Comparison of ENCODE assay signal across 8 cellular contexts in the genomic region with DNA sequence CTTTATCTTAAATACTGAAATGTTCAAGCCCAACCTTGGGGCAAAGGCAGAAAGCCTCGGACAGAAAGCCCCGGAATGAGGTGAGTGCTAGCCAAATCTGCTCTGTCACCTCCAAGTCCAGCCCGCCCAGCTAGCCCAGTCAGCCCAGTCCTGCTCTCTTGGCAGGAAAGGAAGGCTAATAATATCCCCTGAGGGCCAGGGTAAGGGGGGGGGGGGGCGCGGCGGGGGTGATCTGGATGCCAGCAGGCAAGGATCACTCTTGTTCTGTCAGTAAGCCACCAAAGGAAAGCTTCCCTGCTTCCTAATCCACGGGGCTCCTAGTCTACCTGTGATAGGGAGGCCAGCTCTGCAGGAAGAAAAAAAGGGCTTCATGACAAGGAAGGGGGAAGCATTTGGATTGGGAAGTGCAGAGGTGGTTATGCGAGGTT. TPM values are rescaled to one million over a fixed set of nuclear protein-coding genes. Genes with fewer than 3 reads are reported as not detected.
DNase-seq lines count a peak whose midpoint lies in the region; ATAC-seq and TF ChIP-seq lines count a peak whose summit lies in the region.

No MANE protein-coding gene starts in this region.

- H3K4me3 Mint-ChIP-seq in GM23338: peak overlapping the region; percentile 89
- peak overlapping the region; percentile 88 for H3K4me3 Mint-ChIP-seq in activated CD4-positive, alpha-beta memory T cell treated with anti-CD3 and anti-CD28 coated beads for 36 hours
- peak overlapping the region; percentile 88 for H3K4me3 Mint-ChIP-seq in glutamatergic neuron (ENCODE audit: unreplicated experiment)

- intact Hi-C loops in activated CD4-positive, alpha-beta memory T cell treated with anti-CD3 and anti-CD28 coated beads for 36 hours (cut with micrococcal nuclease): loop anchor here (5.0 to 10.0 kb wide), 2 partner anchors 137 to 280 kb away; a partner anchor contains a TSS
- intact Hi-C loops in psoas muscle (cut with DNase I) (no loop called here), lower leg skin (cut with DNase I; ENCODE audit: low total_unique reads) (no loop called here)

- POLR2A ChIA-PET in activated CD4-positive, alpha-beta memory T cell treated with anti-CD3 and anti-CD28 coated beads for 36 hours (lab: Charles Lee): interaction anchor here (0.6 to 0.7 kb wide), 2 partner anchors 29 to 390 kb away, joined by 3 read pairs; a partner anchor contains a TSS

- H3K9me3 ChIP-seq in psoas muscle: no peaks in the 10 kb centered on the region

- no peak for TF ChIP-seq POLR2A in lower leg skin (IDR thresholded peaks at IDR 0.05)

- no peaks in the 10 kb centered on the region; the same call in 1 of the 2 replicates for H4K20me1 ChIP-seq in GM23338 (replicated peaks; ENCODE audit: insufficient read depth)

- H3K27me3 ChIP-seq in GM23338 (ENCODE audit: insufficient read depth): no peaks in the 10 kb centered on the region; the same call in 1 of the 2 replicates
- H3K27me3 ChIP-seq in psoas muscle (ENCODE audit: insufficient read depth in 3 of 3, low read length in 2 of 3): no peaks in the 10 kb centered on the region

- H3K27ac Mint-ChIP-seq in GM23338 (no peak overlapping the region), glutamatergic neuron (ENCODE audit: unreplicated experiment) (no peak overlapping the region)
- no peak overlapping the region for H3K27ac Mint-ChIP-seq in activated CD4-positive, alpha-beta memory T cell treated with anti-CD3 and anti-CD28 coated beads for 36 hours

- peaks cover 3% of the 10 kb centered on the region for H3K27me3 Mint-ChIP-seq in GM23338 (ENCODE audit: insufficient read depth, low read depth, poor library complexity)
- no peaks in the 10 kb centered on the region for H3K27me3 Mint-ChIP-seq in activated CD4-positive, alpha-beta memory T cell treated with anti-CD3 and anti-CD28 coated beads for 36 hours
- no peaks in the 10 kb centered on the region for H3K27me3 Mint-ChIP-seq in glutamatergic neuron (ENCODE audit: unreplicated experiment)

- H3K36me3 Mint-ChIP-seq in GM23338 (ENCODE audit: low read depth) (no peaks in the 10 kb centered on the region; the same call in 2 of the 3 replicates), glutamatergic neuron (ENCODE audit: unreplicated experiment) (no peaks in the 10 kb centered on the region)
- H3K36me3 Mint-ChIP-seq in activated CD4-positive, alpha-beta memory T cell treated with anti-CD3 and anti-CD28 coated beads for 36 hours: no peaks in the 10 kb centered on the region

- TF ChIP-seq CTCF in GM23338 (conservative IDR thresholded peaks at IDR 0.05; ENCODE audit: low read depth in 2 of 2) (no peak), glutamatergic neuron (IDR thresholded peaks at IDR 0.05; ENCODE audit: partially characterized antibody, unreplicated experiment) (no peak), psoas muscle (IDR thresholded peaks at IDR 0.05) (no peak), lower leg skin (IDR thresholded peaks at IDR 0.05) (no peak)

- H3K36me3 ChIP-seq in GM23338 (ENCODE audit: insufficient read depth): no peaks in the 10 kb centered on the region
- no peaks in the 10 kb centered on the region for H3K36me3 ChIP-seq in psoas muscle (ENCODE audit: insufficient read depth in 1 of 2, low read depth in 1 of 2)

- H3K9me2 ChIP-seq in GM23338 (ENCODE audit: insufficient read depth): no peaks in the 10 kb centered on the region

- H3K4me3 ChIP-seq in GM23338: peak overlapping the region; percentile 93
- peak overlapping the region; percentile 94 for H3K4me3 ChIP-seq in psoas muscle
- H3K4me3 ChIP-seq in lower leg skin (ENCODE audit: low read depth, poor library complexity, severe bottlenecking): no peak overlapping the region

- H3K79me2 ChIP-seq in GM23338 (replicated peaks; ENCODE audit: insufficient read depth): peaks cover 7% of the 10 kb centered on the region

- H3K4me1 Mint-ChIP-seq in GM23338 (peaks cover 18% of the 10 kb centered on the region), glutamatergic neuron (ENCODE audit: low read depth, unreplicated experiment) (peaks cover 4% of the 10 kb centered on the region)
- peaks cover 13% of the 10 kb centered on the region for H3K4me1 Mint-ChIP-seq in activated CD4-positive, alpha-beta memory T cell treated with anti-CD3 and anti-CD28 coated beads for 36 hours (ENCODE audit: low read depth)

- peak; percentile 28 for DNase-seq in 8988T
- peak; percentile 42 for DNase-seq in GM23338 (ENCODE audit: low spot score)
- no peak for DNase-seq in activated CD4-positive, alpha-beta memory T cell treated with anti-CD3 and anti-CD28 coated beads for 36 hours
- peak; percentile 26 for DNase-seq in glutamatergic neuron
- peak; percentile 66 to 87 for DNase-seq in psoas muscle
- no peak for DNase-seq in effector CD8-positive, alpha-beta T cell (lab: John Stamatoyannopoulos, UW)
- no peak for DNase-seq in lower leg skin (ENCODE audit: low spot score in 2 of 2)

- peaks cover 11% of the 10 kb centered on the region; the same call in 1 of the 2 replicates for H3F3A ChIP-seq in GM23338 (replicated peaks; ENCODE audit: low read depth)

- H2AFZ ChIP-seq in GM23338: no peak overlapping the region; the same call in 1 of the 2 replicates

- H3K4me2 ChIP-seq in GM23338: peak overlapping the region; percentile 99

- H3K27ac ChIP-seq in GM23338 (ENCODE audit: low read depth) (no peak overlapping the region), psoas muscle (peak overlapping the region; percentile 83)

- H3K4me1 ChIP-seq in GM23338 (ENCODE audit: insufficient read depth): peaks cover 13% of the 10 kb centered on the region
- peaks cover 34% of the 10 kb centered on the region for H3K4me1 ChIP-seq in psoas muscle

- ATAC-seq in GM23338 (peak; percentile 31), psoas muscle (peak; percentile 87 to 91 (median 90)), HG02571 (IDR thresholded peaks at IDR 0.05; ENCODE audit: unreplicated experiment) (no peak)

- CTCF ChIA-PET in activated CD4-positive, alpha-beta memory T cell treated with anti-CD3 and anti-CD28 coated beads for 36 hours (lab: Charles Lee): interaction anchor here (0.9 to 3.2 kb wide), 6 partner anchors 10 to 139 kb away, joined by 3 to 21 read pairs (median 6); a partner anchor contains a TSS

- 4 to 10% (median 5%) methylated on average over 6 to 8 of the region's 8 CpGs for WGBS in psoas muscle, 3 donors
- 8 to 10% methylated on average over 5 to 8 of the region's 8 CpGs for WGBS in lower leg skin, 2 donors

- H3K9me3 Mint-ChIP-seq in GM23338 (no peaks in the 10 kb centered on the region), glutamatergic neuron (ENCODE audit: unreplicated experiment) (peaks cover 7% of the 10 kb centered on the region)
- no peaks in the 10 kb centered on the region for H3K9me3 Mint-ChIP-seq in activated CD4-positive, alpha-beta memory T cell treated with anti-CD3 and anti-CD28 coated beads for 36 hours

TF ChIP-seq in GM23338, 12 proteins besides CTCF, POLR2A, EP300 and RAD21 (continues in another document):
- TF ChIP-seq ZNF114 (CRISPR knock-in tag; IDR thresholded peaks at IDR 0.05) (no peak), JUNB (IDR thresholded peaks at IDR 0.05; ENCODE audit: unreplicated experiment) (no peak), EZH2phosphoT487 (IDR thresholded peaks at IDR 0.05; ENCODE audit: unreplicated experiment) (no peak), CREB1 (CRISPR knock-in tag; IDR thresholded peaks at IDR 0.05; ENCODE audit: low read depth) (no peak)
- TF ChIP-seq, protein P1, sequence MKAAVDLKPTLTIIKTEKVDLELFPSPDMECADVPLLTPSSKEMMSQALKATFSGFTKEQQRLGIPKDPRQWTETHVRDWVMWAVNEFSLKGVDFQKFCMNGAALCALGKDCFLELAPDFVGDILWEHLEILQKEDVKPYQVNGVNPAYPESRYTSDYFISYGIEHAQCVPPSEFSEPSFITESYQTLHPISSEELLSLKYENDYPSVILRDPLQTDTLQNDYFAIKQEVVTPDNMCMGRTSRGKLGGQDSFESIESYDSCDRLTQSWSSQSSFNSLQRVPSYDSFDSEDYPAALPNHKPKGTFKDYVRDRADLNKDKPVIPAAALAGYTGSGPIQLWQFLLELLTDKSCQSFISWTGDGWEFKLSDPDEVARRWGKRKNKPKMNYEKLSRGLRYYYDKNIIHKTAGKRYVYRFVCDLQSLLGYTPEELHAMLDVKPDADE (IDR thresholded peaks at IDR 0.05): no peak

RNA-seq across cellular contexts. Expression of a gene that starts 1.1 kb away (rescaled TPM):
- total RNA-seq in GM23338 (2014; rRNA removed; shearing (Covaris generic)): 23.9 and 24.0 TPM in 2 replicates
- 18.6 and 20.3 TPM in 2 replicates for polyA plus RNA-seq in GM23338 (2016; fragmentation: Nextera tagmentation; extraction: Ambion mirVana)
- 10 to 100 TPM; 29.9 to 33.1 TPM for total RNA-seq in activated CD4-positive, alpha-beta memory T cell treated with anti-CD3 and anti-CD28 coated beads for 36 hours
- total RNA-seq in glutamatergic neuron (ENCODE audit: unreplicated experiment): 31.8 TPM
- 10 to 100 TPM in 2 of 4 donors, 1 to 10 TPM in 2; 4.3 to 17.5 (median 7.8) TPM for total RNA-seq in psoas muscle
- 10 to 100 TPM in 2 of 3 donors, 1 to 10 TPM in 1; 7.8 to 25.1 (median 11.8) TPM for polyA plus RNA-seq in psoas muscle
- total RNA-seq in lower leg skin: 10 to 100 TPM; 16.6 to 21.8 (median 19.8) TPM

RNA-seq across cellular contexts. Expression of a gene that starts 28.8 kb away (rescaled TPM):
- 25.0 and 26.4 TPM in 2 replicates for total RNA-seq in GM23338 (2014; rRNA removed; shearing (Covaris generic))
- 19.4 and 20.4 TPM in 2 replicates for polyA plus RNA-seq in GM23338 (2016; fragmentation: Nextera tagmentation; extraction: Ambion mirVana)
- 10 to 100 TPM; 25.9 to 30.1 TPM for total RNA-seq in activated CD4-positive, alpha-beta memory T cell treated with anti-CD3 and anti-CD28 coated beads for 36 hours
- total RNA-seq in glutamatergic neuron (ENCODE audit: unreplicated experiment): 6.4 TPM
- 1 to 10 TPM; 1.7 to 3.0 (median 2.2) TPM for total RNA-seq in psoas muscle
- 1 to 10 TPM; 3.3 to 8.3 (median 4.3) TPM for polyA plus RNA-seq in psoas muscle
- 10 to 100 TPM in 1 of 4 donors, 1 to 10 TPM in 3; 7.9 to 11.6 (median 9.0) TPM for total RNA-seq in lower leg skin

Comparison
In these comparisons a context has a peak if more than half of its experiments do, and no peak if none do; other contexts are left out.
1. DNase-seq: peak in 8988T (single experiment), GM23338 (single experiment), glutamatergic neuron (single experiment) and psoas muscle (2 of 2); none in activated CD4-positive, alpha-beta memory T cell treated with anti-CD3 and anti-CD28 coated beads for 36 hours (single experiment), effector CD8-positive, alpha-beta T cell (single experiment) and lower leg skin (0 of 2).
2. Peak in every context shown above with its lines, with median percentiles within 50 percentile points of each other: H3K4me3 Mint-ChIP-seq.